ENCODE assay signal across 8 cellular contexts in the genomic region with DNA sequence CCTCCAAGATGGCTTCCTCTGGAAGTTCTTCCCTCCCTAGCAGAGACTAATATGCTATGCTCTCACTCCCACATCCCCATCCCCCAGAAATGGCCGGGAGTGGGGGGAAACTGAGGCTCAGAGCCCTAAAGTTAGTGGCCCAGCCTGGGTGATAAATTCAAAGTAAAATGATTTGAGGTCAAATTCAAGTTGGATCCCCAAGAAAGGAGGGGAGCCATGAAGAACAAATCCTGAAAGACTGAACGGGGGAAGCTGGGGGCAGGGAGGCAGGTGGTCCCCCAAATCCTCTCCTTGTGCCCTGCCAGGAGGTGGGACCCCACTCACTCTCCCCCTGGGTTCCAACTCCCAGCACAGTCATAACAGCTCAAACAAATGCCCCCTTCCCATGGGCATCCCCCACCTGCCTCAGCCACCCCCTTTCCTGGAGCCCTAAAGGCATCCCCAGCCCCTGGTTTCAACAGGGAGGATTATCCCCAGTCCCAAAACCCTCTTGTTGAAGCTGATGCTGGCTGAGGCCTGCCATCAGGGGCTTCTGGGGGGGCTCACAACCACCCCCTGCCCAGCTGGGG. TPM values are rescaled to one million over a fixed set of nuclear protein-coding genes. Genes with fewer than 3 reads are reported as not detected.
DNase-seq lines count a peak whose midpoint lies in the region; ATAC-seq, FAIRE-seq and TF ChIP-seq lines count a peak whose summit lies in the region.

No MANE protein-coding gene starts in this region.

- H3K36me3 ChIP-seq in heart left ventricle (peaks cover 0 to 41% (median 15%) of the 10 kb centered on the region in 9 donors), bronchial epithelial cell (ENCODE audit: control insufficient read depth, insufficient read depth, low read length) (no peaks in the 10 kb centered on the region), aorta (ENCODE audit: control insufficient read depth in 1 of 2, insufficient read depth in 2 of 2, low read length in 1 of 2) (no peaks in the 10 kb centered on the region)

- intact Hi-C loops in heart left ventricle (cut with DNase I) (loop anchor here (1.0 to 10.0 kb wide), 14 partner anchors 51 to 446 kb away; partner anchors contain the start of genes RPL3 (in 3 of the 10) and APOBEC3B (in 2 of the 10)), Right ventricle myocardium superior (cut with DNase I) (loop anchor here (5.0 kb wide), 2 partner anchors 51 to 131 kb away; no protein-coding TSS in a partner anchor), aorta (cut with DNase I) (loop anchor here (2.0 to 10.0 kb wide), 6 partner anchors 56 to 444 kb away; partner anchors contain the start of gene RPL3 (in 2 of the 2))

- TF ChIP-seq CTCF in heart left ventricle (IDR thresholded peaks at IDR 0.05) (no peak), bronchial epithelial cell (IDR thresholded peaks at IDR 0.05; ENCODE audit: insufficient read depth, low read length, severe bottlenecking) (no peak)

- no peak for TF ChIP-seq POLR2A in heart left ventricle (IDR thresholded peaks at IDR 0.05)

- FAIRE-seq in bronchial epithelial cell (lab: Jason Lieb, UNC) = no peak

- 21 to 32% (median 28%) methylated on average over 2 of the region's 2 CpGs for WGBS in heart left ventricle, 4 donors
- 0 to 1% methylated on average over 1 to 2 of the region's 2 CpGs for WGBS in aorta, 2 donors

- DNase-seq in heart left ventricle (no peak), Right ventricle myocardium superior (no peak), bronchial epithelial cell (ENCODE audit: low read depth) (no peak), mucosa of gallbladder (ENCODE audit: low spot score) (peak; percentile 8), aorta (no peak), MV-4-11 (lab: John Stamatoyannopoulos, UW) (no peak), SW480 (ENCODE audit: low spot score) (no peak)

- H3K27me3 ChIP-seq in heart left ventricle = no peaks in the 10 kb centered on the region
- peaks cover 5% of the 10 kb centered on the region for H3K27me3 ChIP-seq in bronchial epithelial cell (ENCODE audit: control insufficient read depth, insufficient read depth, low read length)
- no peaks in the 10 kb centered on the region for H3K27me3 ChIP-seq in aorta (ENCODE audit: control insufficient read depth in 1 of 2, insufficient read depth in 2 of 2, low read length in 1 of 2)

- H3K27ac ChIP-seq in heart left ventricle (peak overlapping the region; percentile 78 to 99 (median 92)), aorta (ENCODE audit: low read depth in 1 of 2, low read length in 2 of 2) (peak overlapping the region in 1 of 2 donors; percentile 20)

- H3K4me1 ChIP-seq in heart left ventricle (peaks cover 0 to 63% (median 40%) of the 10 kb centered on the region in 12 donors), aorta (ENCODE audit: control insufficient read depth in 1 of 2, insufficient read depth in 2 of 2, low read length in 2 of 2) (no peaks in the 10 kb centered on the region)

- ATAC-seq in heart left ventricle (no peak), Right ventricle myocardium superior (ENCODE audit: poor library complexity) (no peak), aorta (ENCODE audit: low FRiP score) (no peak), HG03354 (IDR thresholded peaks at IDR 0.05; ENCODE audit: poor library complexity, severe bottlenecking, unreplicated experiment) (no peak)

- peak overlapping the region; percentile 29 to 98 (median 81) for H3K4me3 ChIP-seq in heart left ventricle
- peak overlapping the region; percentile 3 for H3K4me3 ChIP-seq in bronchial epithelial cell (ENCODE audit: low read depth, low read length)
- H3K4me3 ChIP-seq in aorta (ENCODE audit: low read length in 2 of 2) = peak overlapping the region; percentile 91 to 94

- H3K9me3 ChIP-seq in heart left ventricle (no peaks in the 10 kb centered on the region), aorta (ENCODE audit: control insufficient read depth, low read length) (no peaks in the 10 kb centered on the region)

RNA-seq across cellular contexts. Expression of gene CBX6, which starts 1.1 kb away (rescaled TPM):
- total RNA-seq in heart left ventricle = 10 to 100 TPM; 28.3 to 59.0 (median 43.9) TPM
- polyA plus RNA-seq in heart left ventricle = 10 to 100 TPM; 21.1 to 43.5 TPM
- 36.1 TPM for total RNA-seq in Right ventricle myocardium superior
- total RNA-seq in bronchial epithelial cell = 6.8 and 8.4 TPM in 2 replicates
- total RNA-seq in mucosa of gallbladder = 97.5 TPM
- total RNA-seq in aorta = 100 to 1,000 TPM in 1 of 2 donors, 10 to 100 TPM in 1; 97.2 to 104 TPM
- polyA plus RNA-seq in aorta = 10 to 100 TPM; 17.5 to 38.9 TPM

RNA-seq across cellular contexts. Expression of gene NPTXR, which starts 27.0 kb away (rescaled TPM):
- total RNA-seq in heart left ventricle (10 to 100 TPM; 15.4 to 34.0 (median 20.7) TPM), Right ventricle myocardium superior (16.8 TPM), bronchial epithelial cell (under 0.01 TPM in 2 replicates), mucosa of gallbladder (15.0 TPM), aorta (10 to 100 TPM; 16.5 to 21.9 TPM)
- polyA plus RNA-seq in heart left ventricle (10 to 100 TPM; 18.8 to 19.1 TPM), aorta (10 to 100 TPM in 1 of 2 donors, 1 to 10 TPM in 1; 6.1 to 11.3 TPM)

Comparison
In these comparisons a context has a peak if more than half of its experiments do, and no peak if none do; other contexts are left out.
1. H3K4me3 ChIP-seq: peak in every context shown above with its lines; median percentile 92 in aorta; 81 in heart left ventricle; 3 in bronchial epithelial cell.
2. RNA of gene NPTXR, which starts 27.0 kb away (total RNA-seq): 16.5 to 21.9 TPM in aorta, 15.4 to 34.0 TPM in heart left ventricle, 16.8 TPM in Right ventricle myocardium superior (single experiment) and 15.0 TPM in mucosa of gallbladder (single experiment); under 0.01 TPM in bronchial epithelial cell; every median in the first group is over 10 times any median in the second.